8 cellular contexts compared by ENCODE assay signal in the genomic region with DNA sequence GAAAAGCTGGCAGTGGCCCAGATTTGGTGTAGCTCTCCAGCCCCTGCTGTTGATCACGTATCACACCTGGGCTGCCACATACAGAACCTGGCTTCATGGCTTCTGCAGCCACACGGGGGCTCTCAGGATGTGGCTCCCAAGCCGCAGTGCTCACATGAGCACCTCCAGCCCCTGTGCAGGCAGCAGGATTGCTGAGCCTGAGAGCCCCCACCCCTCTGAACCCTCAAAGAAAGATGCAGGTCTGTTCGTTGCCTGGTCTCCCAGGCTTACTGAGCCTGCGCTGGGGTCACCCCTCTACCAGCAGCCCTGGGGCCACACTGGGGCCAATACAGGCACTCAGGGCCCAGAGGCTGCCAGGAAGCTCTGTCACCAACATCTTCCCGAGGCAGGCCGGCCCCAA. TPM values are rescaled to one million over a fixed set of nuclear protein-coding genes. Genes with fewer than 3 reads are reported as not detected.
DNase-seq lines count a peak whose midpoint lies in the region; ATAC-seq and TF ChIP-seq lines count a peak whose summit lies in the region.

No MANE protein-coding gene starts in this region.

- H3K4me3 Mint-ChIP-seq in central memory CD8-positive, alpha-beta T cell, result peak overlapping the region; percentile 90

- H3K27ac Mint-ChIP-seq in central memory CD8-positive, alpha-beta T cell (ENCODE audit: low read depth), result peak overlapping the region; percentile 91

- H3K4me3 ChIP-seq in adrenal gland, result no peak overlapping the region

- TF ChIP-seq CTCF in GM20000 (IDR thresholded peaks at IDR 0.05; ENCODE audit: extremely low read depth, missing control alignments), result peak; percentile 20
- TF ChIP-seq CTCF in adrenal gland (IDR thresholded peaks at IDR 0.05), result no peak

- peaks cover 67% of the 10 kb centered on the region for H3K4me1 Mint-ChIP-seq in central memory CD8-positive, alpha-beta T cell

- ATAC-seq in central memory CD8-positive, alpha-beta T cell (replicated peaks; ENCODE audit: extremely low read depth, poor library complexity, severe bottlenecking), result peak; percentile 48
- no peak for ATAC-seq in HG02763 (IDR thresholded peaks at IDR 0.05; ENCODE audit: unreplicated experiment)

- DNase-seq in GM20000 (ENCODE audit: low spot score) (no peak), T-helper 22 cell (ENCODE audit: low read depth) (peak; percentile 70), adrenal gland (no peak), NCI-H774 (lab: John Stamatoyannopoulos, UW) (no peak), erythroblast (lab: John Stamatoyannopoulos, UW) (no peak)
- peak; percentile 56 to 69 for DNase-seq in central memory CD8-positive, alpha-beta T cell (ENCODE audit: low spot score in 2 of 2)
- peak; percentile 48 for DNase-seq in stimulated activated CD8-positive, alpha-beta memory T cell treated with anti-CD3 and anti-CD28 coated beads, Interleukin-12 subunit alpha, Interleukin-12 subunit beta, amount 100 ng/mL, for 1 hour (ENCODE audit: low read depth)

- intact Hi-C loops in adrenal gland (cut with DNase I), result no loop called here

- H3K27me3 ChIP-seq in adrenal gland, result no peaks in the 10 kb centered on the region

- H3K36me3 Mint-ChIP-seq in central memory CD8-positive, alpha-beta T cell (ENCODE audit: insufficient read depth), result peaks cover 27% of the 10 kb centered on the region

- no peaks in the 10 kb centered on the region for H3K36me3 ChIP-seq in adrenal gland (replicated peaks in 1 of 2)

- H3K27me3 Mint-ChIP-seq in central memory CD8-positive, alpha-beta T cell, result no peaks in the 10 kb centered on the region

- peak overlapping the region in 1 of 5 donors; percentile 91 for H3K27ac ChIP-seq in adrenal gland

- peaks cover 13 to 33% of the 10 kb centered on the region in 2 donors for H3K4me1 ChIP-seq in adrenal gland (replicated peaks in 1 of 2)

- H3K9me3 Mint-ChIP-seq in central memory CD8-positive, alpha-beta T cell, result no peaks in the 10 kb centered on the region

- WGBS in adrenal gland, 4 donors, result 75 to 85% (median 81%) methylated on average over 5 to 7 of the region's 7 CpGs

- TF ChIP-seq POLR2A in adrenal gland (IDR thresholded peaks at IDR 0.05) (no peak), erythroblast (IDR thresholded peaks at IDR 0.05; ENCODE audit: low read length) (no peak)

- H3K9me3 ChIP-seq in adrenal gland (replicated peaks in 1 of 3), result no peaks in the 10 kb centered on the region

RNA-seq across cellular contexts. Expression of gene PLEKHF1, which starts 2.7 kb away (rescaled TPM):
- 10 to 100 TPM in 3 of 8 donors, 1 to 10 TPM in 5; 1.7 to 23.1 (median 6.9) TPM for total RNA-seq in adrenal gland
- 1 to 10 TPM in 2 of 3 donors, under 1 TPM in 1; 0.62 to 9.5 (median 7.9) TPM for polyA plus RNA-seq in adrenal gland

RNA-seq across cellular contexts. Expression of gene C19orf12, which starts 47.1 kb away (rescaled TPM):
- total RNA-seq in adrenal gland, result 10 to 100 TPM; 39.2 to 68.5 (median 48.4) TPM
- 10 to 100 TPM; 20.0 to 25.3 (median 25.0) TPM for polyA plus RNA-seq in adrenal gland

Comparison
In these comparisons a context has a peak if more than half of its experiments do, and no peak if none do; other contexts are left out.
1. DNase-seq: peak in T-helper 22 cell (single experiment), central memory CD8-positive, alpha-beta T cell (2 of 2) and stimulated activated CD8-positive, alpha-beta memory T cell treated with anti-CD3 and anti-CD28 coated beads, Interleukin-12 subunit alpha, Interleukin-12 subunit beta, amount 100 ng/mL, for 1 hour (single experiment); none in GM20000 (single experiment), adrenal gland (0 of 7), NCI-H774 (single experiment) and erythroblast (0 of 2).